17 cellular contexts compared by ENCODE assay signal in the genomic region with DNA sequence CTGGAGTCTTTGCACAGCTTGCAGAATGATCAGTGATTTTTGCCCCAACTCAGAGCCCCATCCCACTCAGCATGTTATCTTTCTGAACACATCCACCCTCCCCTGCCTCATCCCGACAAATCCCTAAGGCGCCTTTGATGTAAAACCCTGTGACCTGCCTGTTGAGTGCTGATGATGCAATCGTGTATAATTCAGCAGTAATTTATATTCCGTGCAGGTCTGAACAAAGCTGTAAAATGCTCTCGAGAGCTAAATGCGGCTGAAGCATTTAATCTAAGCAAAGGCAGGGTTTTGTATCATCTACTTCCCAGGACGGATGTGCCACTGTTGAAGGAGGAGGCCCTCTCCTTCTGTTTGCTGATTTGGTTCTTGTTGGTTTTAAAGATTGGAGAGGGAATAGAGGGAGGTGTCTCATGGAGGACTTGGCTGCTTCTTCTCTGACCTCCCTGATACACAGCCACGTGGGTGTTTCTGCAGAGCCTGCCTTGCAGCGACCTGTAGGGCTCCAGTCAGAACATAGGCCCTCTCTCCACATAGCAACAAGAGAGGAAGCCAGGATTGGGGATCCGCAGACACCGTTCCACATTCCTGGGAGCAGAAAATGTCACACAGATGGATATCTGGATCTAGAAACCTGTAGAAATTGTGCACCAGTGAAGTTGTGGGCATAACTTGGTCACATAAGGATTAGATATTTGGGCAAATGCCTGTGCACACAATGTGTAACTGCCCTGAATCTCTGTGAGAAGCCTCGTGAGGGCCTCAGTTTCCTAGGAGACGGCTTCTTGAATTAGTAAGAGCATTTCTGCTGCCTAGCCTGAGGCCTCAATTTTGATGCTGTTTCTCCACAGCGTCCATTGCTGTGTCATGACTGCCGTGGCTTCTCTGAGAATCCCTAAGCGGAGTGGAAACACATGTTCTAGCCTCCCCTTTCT.
DNase-seq lines count a peak whose midpoint lies in the region; ATAC-seq and TF ChIP-seq lines count a peak whose summit lies in the region.
"Had no signal": no experiment of that assay in that cellular context is flagged by ENCODE, and none has a peak within 500 bp of the region (broad histone marks: within the 10 kb centered on the region; RNA-seq: fewer than 3 reads in every experiment).

No MANE protein-coding gene starts in this region.

- no peak for TF ChIP-seq POLR2A in heart left ventricle (IDR thresholded peaks at IDR 0.05)

- WGBS in heart left ventricle, 4 donors = 53 to 71% (median 60%) methylated on average over 16 of the region's 16 CpGs

- H3K9me3 ChIP-seq in heart left ventricle = no peaks in the 10 kb centered on the region
- H3K9me3 ChIP-seq: Caco-2 had no signal

- no peak overlapping the region for H3K4me3 ChIP-seq in heart left ventricle

- DNase-seq in NCI-H1436 treated with DMSO at 0.1 percent for 48 hours (lab: John Stamatoyannopoulos, UW) = peak; percentile 77
- DNase-seq in anterior cingulate cortex (lab: John Stamatoyannopoulos, UW) = peak in 47 of 58 donors; percentile 9 to 89 (median 51)
- peak in 1 of 5 donors; percentile 38 for DNase-seq in heart left ventricle
- DNase-seq in renal cortical epithelial cell (ENCODE audit: low read depth) = peak; percentile 38
- DNase-seq in germinal center (ENCODE audit: low spot score) = no peak
- DNase-seq in T-helper 1 cell = no peak
- DNase-seq in NCI-H446 treated with DMSO at 0.1 percent for 48 hours (lab: John Stamatoyannopoulos, UW) = no peak
- DNase-seq: activated CD4-positive, alpha-beta T cell treated with anti-CD3 and anti-CD28 coated beads, Interleukin-2, amount 10 ng/mL, durations not matched to agents 7 days and 5 days; activated naive CD8-positive, alpha-beta T cell treated with anti-CD3 and anti-CD28 coated beads for 36 hours; Caco-2; erythroblast; mesendoderm; MV-4-11; RPMI8226; stimulated activated CD4-positive, alpha-beta T cell treated with anti-CD3 and anti-CD28 coated beads, Interleukin-15, amount 100 ng/mL, for 24 hours; stimulated activated naive CD8-positive, alpha-beta T cell treated with anti-CD3 and anti-CD28 coated beads, Interleukin-15, Interleukin-2, amounts not matched to agents 100 U/mL and 50 U/mL, for 24 hours had no signal

- intact Hi-C loops in heart left ventricle (cut with DNase I) = no loop called here

- H3K27me3 ChIP-seq in heart left ventricle = no peaks in the 10 kb centered on the region

- peak; percentile 50 to 69 (median 65) for ATAC-seq in heart left ventricle
- no peak for ATAC-seq in GM18502 (IDR thresholded peaks at IDR 0.05; ENCODE audit: poor library complexity, unreplicated experiment)
- ATAC-seq: stimulated activated naive CD8-positive, alpha-beta T cell treated with anti-CD3 and anti-CD28 coated beads, Interleukin-15, Interleukin-2, amounts not matched to agents 100 U/mL and 50 U/mL, for 24 hours had no signal

- no peak overlapping the region for H3K27ac ChIP-seq in heart left ventricle

- peaks cover 0 to 36% (median 11%) of the 10 kb centered on the region in 12 donors for H3K4me1 ChIP-seq in heart left ventricle
- H3K4me1 ChIP-seq: Caco-2 had no signal

- TF ChIP-seq CTCF in heart left ventricle (IDR thresholded peaks at IDR 0.05) = no peak

- H3K36me3 ChIP-seq in heart left ventricle = no peaks in the 10 kb centered on the region

Comparison
In these comparisons a context has a peak if more than half of its experiments do, and no peak if none do; other contexts are left out.
1. DNase-seq: peak in NCI-H1436 treated with DMSO at 0.1 percent for 48 hours (single experiment), anterior cingulate cortex (47 of 58) and renal cortical epithelial cell (single experiment); none in germinal center (single experiment), T-helper 1 cell (0 of 5) and NCI-H446 treated with DMSO at 0.1 percent for 48 hours (single experiment).